9 cellular contexts compared by ENCODE assay signal in the genomic region with DNA sequence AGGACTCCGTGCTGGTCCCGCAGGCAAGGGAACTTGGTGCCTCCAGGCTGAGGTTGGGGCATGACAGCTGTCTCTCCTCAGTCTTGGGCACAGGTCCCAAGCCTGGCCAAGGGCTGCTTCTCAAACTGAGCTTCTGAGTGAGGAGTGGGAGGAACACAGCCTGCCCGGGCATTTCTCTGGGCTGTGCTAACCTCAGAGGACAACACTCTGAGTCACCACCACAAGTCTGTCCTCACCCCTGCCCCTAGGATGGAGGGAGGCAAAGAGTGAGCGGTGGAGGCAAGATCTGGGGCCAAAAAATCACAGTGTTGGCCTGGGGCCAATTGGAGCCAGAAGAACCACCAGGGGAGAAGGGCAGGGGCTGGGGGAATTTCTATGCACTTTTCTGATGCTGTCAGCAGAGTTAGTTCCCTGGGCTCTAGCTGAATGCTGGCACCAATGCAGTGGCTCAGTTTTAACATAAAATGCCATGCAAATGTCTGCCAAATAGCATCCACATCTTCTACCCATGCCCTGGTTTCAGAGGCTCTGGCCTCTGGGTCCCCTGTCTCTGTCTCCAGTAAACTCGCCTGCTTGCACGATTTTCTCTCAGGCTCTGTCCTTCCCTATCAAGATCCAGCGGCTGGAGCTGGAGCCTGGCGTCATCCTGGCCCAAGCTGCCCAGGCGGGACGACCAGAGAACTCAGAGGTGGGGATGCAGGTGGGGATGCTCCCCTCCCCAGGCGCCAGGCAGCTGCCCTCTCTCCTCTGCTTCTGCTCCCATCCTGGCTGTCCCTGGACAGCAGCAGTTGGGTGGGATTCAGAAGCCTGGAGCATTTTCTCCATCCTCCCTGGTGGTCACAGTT. TPM values are rescaled to one million over a fixed set of nuclear protein-coding genes. Genes with fewer than 3 reads are reported as not detected.
DNase-seq lines count a peak whose midpoint lies in the region; ATAC-seq and TF ChIP-seq lines count a peak whose summit lies in the region.
"Had no signal": no experiment of that assay in that cellular context is flagged by ENCODE, and none has a peak within 500 bp of the region (broad histone marks: within the 10 kb centered on the region; RNA-seq: fewer than 3 reads in every experiment).

No MANE protein-coding gene starts in this region.

- peak; percentile 92 for ATAC-seq in SK-N-SH treated with all-trans-retinoic acid at 6 μM for 48 hours
- ATAC-seq in Right ventricle myocardium superior (ENCODE audit: poor library complexity) = peak; percentile 44
- ATAC-seq in stimulated activated naive CD8-positive, alpha-beta T cell treated with anti-CD3 and anti-CD28 coated beads, Interleukin-15, Interleukin-2, amounts not matched to agents 100 U/mL and 50 U/mL, for 24 hours = peak; percentile 62
- no peak for ATAC-seq in HG03439 (IDR thresholded peaks at IDR 0.05; ENCODE audit: unreplicated experiment)
- no peak for ATAC-seq in GM18505 (IDR thresholded peaks at IDR 0.05; ENCODE audit: unreplicated experiment)
- no peak for ATAC-seq in GM21576 (IDR thresholded peaks at IDR 0.05; ENCODE audit: unreplicated experiment)

- intact Hi-C loops in Right ventricle myocardium superior (cut with DNase I) = no loop called here

- TF ChIP-seq POLR2A in GM18505 (IDR thresholded peaks at IDR 0.05; ENCODE audit: borderline replicate concordance, extremely low read depth, insufficient read depth, insufficient read length) = no peak

- DNase-seq in NCI-H2196 (lab: John Stamatoyannopoulos, UW; ENCODE audit: unreplicated experiment) (peak; percentile 32), NCI-H2196 treated with DMSO at 0.1 percent for 48 hours (lab: John Stamatoyannopoulos, UW; ENCODE audit: unreplicated experiment) (no peak), Right ventricle myocardium superior (peak; percentile 53)
- peak; percentile 13 for DNase-seq in stimulated activated naive CD8-positive, alpha-beta T cell treated with anti-CD3 and anti-CD28 coated beads, Interleukin-15, Interleukin-2, amounts not matched to agents 100 U/mL and 50 U/mL, for 24 hours
- DNase-seq: activated CD4-positive, alpha-beta T cell treated with anti-CD3 and anti-CD28 coated beads, Interleukin-2, amount 50 U/mL, for 4 hours had no signal

TF ChIP-seq in SK-N-SH treated with all-trans-retinoic acid at 6 μM for 48 hours, 23 proteins besides CTCF, POLR2A, EP300 and RAD21:
- TF ChIP-seq ZNF565 (CRISPR knock-in tag; conservative IDR thresholded peaks at IDR 0.05; ENCODE audit: low read depth) (no peak), ZFP3 (CRISPR knock-in tag; IDR thresholded peaks at IDR 0.05) (no peak), ZNF70 (CRISPR knock-in tag; IDR thresholded peaks at IDR 0.05) (no peak), PPARA (CRISPR knock-in tag; IDR thresholded peaks at IDR 0.05; ENCODE audit: borderline replicate concordance) (no peak), OSR1 (CRISPR knock-in tag; IDR thresholded peaks at IDR 0.05) (no peak), TSHZ2 (CRISPR knock-in tag; IDR thresholded peaks at IDR 0.05) (no peak), ZNF8 (CRISPR knock-in tag; IDR thresholded peaks at IDR 0.05) (no peak), ZC3H10 (CRISPR knock-in tag; IDR thresholded peaks at IDR 0.05) (no peak), ISL1 (CRISPR knock-in tag; IDR thresholded peaks at IDR 0.05) (no peak), ESRRG (CRISPR knock-in tag; IDR thresholded peaks at IDR 0.05) (no peak), BACH2 (CRISPR knock-in tag; IDR thresholded peaks at IDR 0.05; ENCODE audit: borderline replicate concordance) (no peak)
- TF ChIP-seq, protein P1, sequence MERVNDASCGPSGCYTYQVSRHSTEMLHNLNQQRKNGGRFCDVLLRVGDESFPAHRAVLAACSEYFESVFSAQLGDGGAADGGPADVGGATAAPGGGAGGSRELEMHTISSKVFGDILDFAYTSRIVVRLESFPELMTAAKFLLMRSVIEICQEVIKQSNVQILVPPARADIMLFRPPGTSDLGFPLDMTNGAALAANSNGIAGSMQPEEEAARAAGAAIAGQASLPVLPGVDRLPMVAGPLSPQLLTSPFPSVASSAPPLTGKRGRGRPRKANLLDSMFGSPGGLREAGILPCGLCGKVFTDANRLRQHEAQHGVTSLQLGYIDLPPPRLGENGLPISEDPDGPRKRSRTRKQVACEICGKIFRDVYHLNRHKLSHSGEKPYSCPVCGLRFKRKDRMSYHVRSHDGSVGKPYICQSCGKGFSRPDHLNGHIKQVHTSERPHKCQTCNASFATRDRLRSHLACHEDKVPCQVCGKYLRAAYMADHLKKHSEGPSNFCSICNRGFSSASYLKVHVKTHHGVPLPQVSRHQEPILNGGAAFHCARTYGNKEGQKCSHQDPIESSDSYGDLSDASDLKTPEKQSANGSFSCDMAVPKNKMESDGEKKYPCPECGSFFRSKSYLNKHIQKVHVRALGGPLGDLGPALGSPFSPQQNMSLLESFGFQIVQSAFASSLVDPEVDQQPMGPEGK (CRISPR knock-in tag; IDR thresholded peaks at IDR 0.05; ENCODE audit: borderline replicate concordance) = no peak

RNA-seq across cellular contexts. Expression of gene CDK18, which starts 11.0 kb away (rescaled TPM):
- 172 TPM for total RNA-seq in Right ventricle myocardium superior

RNA-seq across cellular contexts. Expression of gene BLACAT1, which starts 37.6 kb away (rescaled TPM):
- total RNA-seq in Right ventricle myocardium superior = not detected

Comparison
In these comparisons a context has a peak if more than half of its experiments do, and no peak if none do; other contexts are left out.
1. ATAC-seq: peak in SK-N-SH treated with all-trans-retinoic acid at 6 μM for 48 hours (single experiment), Right ventricle myocardium superior (single experiment) and stimulated activated naive CD8-positive, alpha-beta T cell treated with anti-CD3 and anti-CD28 coated beads, Interleukin-15, Interleukin-2, amounts not matched to agents 100 U/mL and 50 U/mL, for 24 hours (single experiment); none in HG03439 (single experiment), GM18505 (single experiment) and GM21576 (single experiment).